14 cellular contexts compared by ENCODE assay signal in genomic region chr7:37826825-37827224, GRCh38. TPM values are rescaled to one million over a fixed set of nuclear protein-coding genes. Genes with fewer than 3 reads are reported as not detected.
DNase-seq lines count a peak whose midpoint lies in the region; ATAC-seq, FAIRE-seq and TF ChIP-seq lines count a peak whose summit lies in the region.
"Had no signal": no experiment of that assay in that cellular context is flagged by ENCODE, and none has a peak within 500 bp of the region (broad histone marks: within the 10 kb centered on the region; RNA-seq: fewer than 3 reads in every experiment).

No MANE protein-coding gene starts in this region.

- H3K9ac ChIP-seq in BLaER1 treated with 17β-estradiol and CSF1 and Interleukin-3, amounts not matched to agents 10 nM and 100 nM = no peak overlapping the region
- H3K9ac ChIP-seq in K562 (ENCODE audit: insufficient read depth in 1 of 2, low read depth in 2 of 2, low read length in 2 of 2) = no peak overlapping the region

- H3K9me3 ChIP-seq in BLaER1 treated with 17β-estradiol and CSF1 and Interleukin-3, amounts not matched to agents 10 nM and 100 nM (replicated peaks in 1 of 11) = no peaks in the 10 kb centered on the region
- H3K9me3 ChIP-seq in K562 (replicated peaks; ENCODE audit: control insufficient read depth, insufficient read depth, low read depth, low read length) = no peaks in the 10 kb centered on the region
- H3K9me3 ChIP-seq in tibial artery = no peaks in the 10 kb centered on the region

- H3K9me1 ChIP-seq in K562 (ENCODE audit: control insufficient read depth, insufficient read depth, low read length) = no peaks in the 10 kb centered on the region

- H3K4me2 ChIP-seq in BLaER1 treated with 17β-estradiol and CSF1 and Interleukin-3, amounts not matched to agents 10 nM and 100 nM = peak overlapping the region in 6 of 11 experiments; percentile 0 to 31 (median 10); a peak in 3 of 22 replicates
- H3K4me2 ChIP-seq in K562 (ENCODE audit: insufficient read depth, low read length) = no peak overlapping the region

- no peak for TF ChIP-seq EP300 in K562 (IDR thresholded peaks at IDR 0.05; ENCODE audit: low read length)

- POLR2A ChIA-PET in K562 (lab: Yijun Ruan, JAX) = no interaction called here

- in situ Hi-C loops in K562 (cut with MboI) = loop anchor here (25.0 kb wide), 1 partner anchor 590 kb away; no protein-coding TSS in a partner anchor

- H3K36me3 ChIP-seq in BLaER1 treated with 17β-estradiol and CSF1 and Interleukin-3, amounts not matched to agents 10 nM and 100 nM = no peaks in the 10 kb centered on the region
- H3K36me3 ChIP-seq in K562 (ENCODE audit: control insufficient read depth, insufficient read depth, low read length) (no peaks in the 10 kb centered on the region), tibial artery (no peaks in the 10 kb centered on the region)

- 0% methylated on average over 4 of the region's 4 CpGs for WGBS in K562 (ENCODE audit: insufficient coverage, low coverage, missing lambda C conversion rate)

- no peak for FAIRE-seq in K562 (lab: Jason Lieb, UNC)
- FAIRE-seq: RCC 7860 had no signal

- peaks cover 3 to 11% (median 6%) of the 10 kb centered on the region in 10 experiments; a peak in 13 of 20 replicates for H3K4me1 ChIP-seq in BLaER1 treated with 17β-estradiol and CSF1 and Interleukin-3, amounts not matched to agents 10 nM and 100 nM
- no peaks in the 10 kb centered on the region for H3K4me1 ChIP-seq in K562 (replicated peaks in 1 of 2; ENCODE audit: control insufficient read depth in 2 of 2, insufficient read depth in 2 of 2, low read length in 2 of 2)
- no peaks in the 10 kb centered on the region for H3K4me1 ChIP-seq in tibial artery

- CTCF ChIA-PET in K562 (lab: Yijun Ruan, JAX; ENCODE audit: low intra/inter-chr PET ratio) = no interaction called here

- ATAC-seq in GM18868 (IDR thresholded peaks at IDR 0.05; ENCODE audit: unreplicated experiment) (peak; percentile 76), HG02885 (IDR thresholded peaks at IDR 0.05; ENCODE audit: poor library complexity, unreplicated experiment) (peak; percentile 83), K562 (no peak)
- ATAC-seq: WTC11 had no signal

- no TSS peak for BruUV-seq in K562 (replicated peaks; lab: Mats Ljungman, UMichigan)

- H4K20me1 ChIP-seq in BLaER1 treated with 17β-estradiol and CSF1 and Interleukin-3, amounts not matched to agents 10 nM and 100 nM = no peaks in the 10 kb centered on the region
- H4K20me1 ChIP-seq in K562 (replicated peaks; ENCODE audit: control insufficient read depth, insufficient read depth, low read length) = no peaks in the 10 kb centered on the region

- H3K27ac ChIP-seq in BLaER1 treated with 17β-estradiol and CSF1 and Interleukin-3, amounts not matched to agents 10 nM and 100 nM = no peak overlapping the region
- H3K27ac ChIP-seq in K562 (ENCODE audit: extremely low read depth, low read depth, low read length) = no peak overlapping the region
- no peak overlapping the region for H3K27ac ChIP-seq in tibial artery

- no peak for DNase-seq in K562 (ENCODE audit: extremely low read depth in 1 of 4, low spot score in 3 of 4)
- DNase-seq in DMS114 treated with DMSO at 0.1 percent for 48 hours (lab: John Stamatoyannopoulos, UW; ENCODE audit: unreplicated experiment) = no peak
- DNase-seq in tibial artery = no peak
- no peak for DNase-seq in central memory CD4-positive, alpha-beta T cell
- DNase-seq in activated CD8-positive, alpha-beta memory T cell treated with anti-CD3 and anti-CD28 coated beads for 24 hours = no peak
- DNase-seq: ACHN; activated naive CD4-positive, alpha-beta T cell treated with anti-CD3 and anti-CD28 coated beads for 36 hours; NCI-H1048 had no signal

- TF ChIP-seq CTCF in K562 (IDR thresholded peaks at IDR 0.05 in 2 of 3, conservative IDR thresholded peaks at IDR 0.05 in 1 of 3; ENCODE audit: insufficient read depth in 2 of 3, low read depth in 1 of 3, low read length in 3 of 3) (no peak), tibial artery (IDR thresholded peaks at IDR 0.05) (no peak)

- H3K79me2 ChIP-seq in K562 (ENCODE audit: control insufficient read depth, insufficient read depth, low read length) = no peaks in the 10 kb centered on the region

- no peak for TF ChIP-seq RAD21 in K562 (CRISPR knock-in tag; conservative IDR thresholded peaks at IDR 0.05 in 1 of 2, IDR thresholded peaks at IDR 0.05 in 1 of 2)

- no peak overlapping the region for H3K4me3 ChIP-seq in BLaER1 treated with 17β-estradiol and CSF1 and Interleukin-3, amounts not matched to agents 10 nM and 100 nM
- H3K4me3 ChIP-seq in K562 (no peak overlapping the region), tibial artery (no peak overlapping the region)

- no peak overlapping the region for H2AFZ ChIP-seq in K562 (ENCODE audit: low read depth, low read length)

- intact Hi-C loops in K562 (cut with micrococcal nuclease) = no loop called here
- intact Hi-C loops in tibial artery (cut with DNase I; ENCODE audit: low total_unique reads) = no loop called here

- TF ChIP-seq POLR2A in K562 (conservative IDR thresholded peaks at IDR 0.05) = no peak

- H3K27me3 ChIP-seq in BLaER1 treated with 17β-estradiol and CSF1 and Interleukin-3, amounts not matched to agents 10 nM and 100 nM = no peaks in the 10 kb centered on the region
- H3K27me3 ChIP-seq in K562 (ENCODE audit: control insufficient read depth in 2 of 2, insufficient read depth in 2 of 2, low read length in 2 of 2) (0 out of 5 replicates have a peak, but pooled peaks cover 0 to 4% of the 10 kb centered on the region in 2 experiments), tibial artery (no peaks in the 10 kb centered on the region)

TF ChIP-seq in K562, 482 proteins besides CTCF, POLR2A, EP300 and RAD21:
- TF ChIP-seq POLR3A (IDR thresholded peaks at IDR 0.05; ENCODE audit: borderline replicate concordance, extremely low read depth, insufficient read depth, insufficient read length) = no peak
- TF ChIP-seq MAFG (tag; conservative IDR thresholded peaks at IDR 0.05) = peak; percentile 31; the same call in 1 of the 2 replicates

RNA-seq across cellular contexts. Expression of gene NME8, which starts 21.6 kb away (rescaled TPM):
- not detected in 2 replicates for total RNA-seq in K562 (2011; cell fraction: chromatin; rRNA removed; ENCODE audit: low replicate concordance)
- not detected in 2 replicates for total RNA-seq in K562 (2011; cell fraction: nucleolus; rRNA removed)
- total RNA-seq in K562 (2011; cell fraction: nucleoplasm; rRNA removed) = not detected in 2 replicates
- total RNA-seq in K562 (2014; rRNA removed) (not detected in 2 replicates), K562 (2014; rRNA removed; fragmentation: Illumina TruSeq; extraction: Trizol) (not detected in 2 replicates), K562 (2015; rRNA removed; fragmentation: Illumina TruSeq; extraction: Trizol) (not detected in 2 replicates), K562 (2021) (not detected in 2 replicates)
- polyA plus RNA-seq in K562 (2011; rRNA removed) (not detected in 2 replicates), K562 (2014; fragmentation: Illumina TruSeq; extraction: Trizol) (not detected in 2 replicates), K562 (2014; fragmentation: Nextera tagmentation; extraction: Ambion mirVana) (not detected), K562 (2014; rRNA removed) (not detected in 2 replicates)
- not detected in 2 replicates for polyA plus RNA-seq in K562 (2011; cell fraction: cytosol; rRNA removed)
- not detected in 2 replicates for polyA plus RNA-seq in K562 (2011; cell fraction: nucleus; rRNA removed)
- not detected in 2 replicates for polyA plus RNA-seq in K562 (2012)
- polyA minus RNA-seq in K562 (2011; rRNA and poly(A)+ RNA removed) = not detected in 2 replicates
- not detected in 2 replicates for polyA minus RNA-seq in K562 (2011; cell fraction: cytosol; rRNA and poly(A)+ RNA removed)
- not detected in 2 replicates for polyA minus RNA-seq in K562 (2011; cell fraction: nucleus; rRNA and poly(A)+ RNA removed)
- total RNA-seq: activated naive CD4-positive, alpha-beta T cell treated with anti-CD3 and anti-CD28 coated beads for 36 hours; myocyte had no signal
